14 cellular contexts compared by ENCODE assay signal in the genomic region with DNA sequence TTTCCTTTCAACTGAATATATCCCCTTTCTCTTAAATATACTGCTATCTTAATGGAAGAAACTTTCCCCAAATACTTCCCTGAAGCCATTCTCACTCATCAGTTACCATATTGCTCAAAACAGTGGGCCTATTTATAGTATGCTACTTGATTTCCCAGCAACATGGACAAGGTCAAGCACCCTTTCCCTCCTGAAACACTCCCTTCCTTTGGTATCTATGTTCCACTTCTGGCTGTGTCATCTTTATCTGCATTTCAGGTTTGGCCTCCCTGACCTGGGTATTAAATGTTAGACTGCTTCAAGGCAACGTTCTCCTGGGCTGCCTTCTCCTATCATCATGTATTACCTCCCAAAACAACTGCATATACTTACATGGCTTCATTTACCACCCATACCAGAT.
"Had no signal": no experiment of that assay in that cellular context is flagged by ENCODE, and none has a peak within 500 bp of the region (broad histone marks: within the 10 kb centered on the region; RNA-seq: fewer than 3 reads in every experiment).

No MANE protein-coding gene starts in this region.

- FAIRE-seq: endometrium, urothelium cell line had no signal

- H3K4me2 ChIP-seq: SK-N-SH had no signal

- H3K36me3 ChIP-seq: ovary had no signal

- H3K9ac ChIP-seq: SK-N-SH had no signal

- H3K4me3 Mint-ChIP-seq: activated naive CD4-positive, alpha-beta T cell treated with anti-CD3 and anti-CD28 coated beads for 36 hours; immature natural killer cell; neural crest cell had no signal

- H3K27ac ChIP-seq: esophagus muscularis mucosa, ovary had no signal

- H3K9me3 ChIP-seq: esophagus muscularis mucosa, mucosa of descending colon, ovary, SK-N-SH had no signal

- H3K4me3 ChIP-seq: esophagus muscularis mucosa, mucosa of descending colon, ovary had no signal

- DNase-seq: activated CD4-positive, alpha-beta T cell treated with anti-CD3 and anti-CD28 coated beads, Interleukin-2, amount 50 U/mL, for 48 hours; activated naive CD4-positive, alpha-beta T cell treated with anti-CD3 and anti-CD28 coated beads for 36 hours; glutamatergic neuron; immature natural killer cell; mucosa of descending colon; ovary; retina; SK-N-SH; stimulated activated CD4-positive, alpha-beta T cell treated with anti-CD3 and anti-CD28 coated beads, Interleukin-15, amount 100 ng/mL, for 24 hours; stimulated activated CD4-positive, alpha-beta T cell treated with anti-CD3 and anti-CD28 coated beads, Interleukin-4, amount 100 ng/mL, for 24 hours had no signal

- H3K27me3 ChIP-seq: esophagus muscularis mucosa had no signal

- H3K9me3 Mint-ChIP-seq: activated naive CD4-positive, alpha-beta T cell treated with anti-CD3 and anti-CD28 coated beads for 36 hours; neural crest cell had no signal
